ENCODE assay signal across 8 cellular contexts in the genomic region with DNA sequence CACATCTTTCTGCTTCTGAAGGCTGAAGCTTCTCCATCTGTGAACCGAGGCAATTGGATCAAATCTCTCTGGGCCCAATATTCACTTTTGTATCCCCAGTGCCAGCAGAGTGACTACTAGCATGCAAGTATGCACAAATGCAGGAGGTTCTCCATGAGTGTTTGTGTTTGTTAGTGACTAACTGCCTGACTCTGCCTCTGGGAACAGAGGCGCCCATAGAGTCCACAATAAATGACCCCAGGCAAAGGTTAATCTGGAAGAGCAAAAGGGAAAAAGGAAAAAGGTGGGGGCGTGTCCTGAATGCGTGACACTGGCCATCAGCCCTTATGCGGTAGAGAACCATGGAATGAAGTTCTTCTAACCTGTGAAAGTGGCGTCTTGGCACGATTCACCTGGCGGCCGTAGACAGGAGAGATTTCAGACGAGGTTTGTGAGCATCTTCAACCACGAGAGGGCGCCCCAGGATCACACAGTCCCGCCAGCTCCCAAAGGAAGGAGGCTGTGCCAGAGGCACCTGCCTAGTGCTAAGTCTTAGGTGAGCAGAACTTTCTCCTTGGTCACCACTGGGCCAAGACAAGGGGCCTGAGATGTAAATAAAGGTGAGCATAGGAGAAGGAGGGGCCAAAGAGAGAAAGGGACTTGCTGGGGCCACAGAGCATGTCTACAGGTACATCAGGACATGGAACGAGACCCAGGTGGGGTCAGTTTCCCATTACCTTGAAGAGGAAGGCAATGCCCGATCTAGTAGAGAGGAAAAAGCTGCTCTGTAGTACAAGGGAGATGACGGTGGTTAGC. TPM values are rescaled to one million over a fixed set of nuclear protein-coding genes. Genes with fewer than 3 reads are reported as not detected.
DNase-seq lines count a peak whose midpoint lies in the region; ATAC-seq lines count a peak whose summit lies in the region.

No MANE protein-coding gene starts in this region.

- no peak overlapping the region for H3K9ac ChIP-seq in skeletal muscle satellite cell (ENCODE audit: low read depth, low read length)

- H3K36me3 ChIP-seq in skeletal muscle satellite cell (ENCODE audit: insufficient read depth, low read length): no peaks in the 10 kb centered on the region

- ATAC-seq in HG03439 (IDR thresholded peaks at IDR 0.05; ENCODE audit: unreplicated experiment): no peak

- H3K36me3 Mint-ChIP-seq in T-helper 2 cell treated with Interferon-gamma antibody and Interleukin-4, amounts not matched to agents 5 μg/mL and 100 μg/mL, for 36 hours (ENCODE audit: low read depth): no peaks in the 10 kb centered on the region

- H3K4me3 Mint-ChIP-seq in T-helper 2 cell treated with Interferon-gamma antibody and Interleukin-4, amounts not matched to agents 5 μg/mL and 100 μg/mL, for 36 hours: no peak overlapping the region

- no peaks in the 10 kb centered on the region for H3K9me3 Mint-ChIP-seq in T-helper 2 cell treated with Interferon-gamma antibody and Interleukin-4, amounts not matched to agents 5 μg/mL and 100 μg/mL, for 36 hours

- peak overlapping the region; percentile 67 for H3K4me2 ChIP-seq in skeletal muscle satellite cell (ENCODE audit: low read length)

- H3K4me1 ChIP-seq in skeletal muscle satellite cell (ENCODE audit: control insufficient read depth, insufficient read depth, low read length): peaks cover 3% of the 10 kb centered on the region

- peaks cover 8% of the 10 kb centered on the region for H3K4me1 Mint-ChIP-seq in T-helper 2 cell treated with Interferon-gamma antibody and Interleukin-4, amounts not matched to agents 5 μg/mL and 100 μg/mL, for 36 hours (ENCODE audit: low read depth)

- no peaks in the 10 kb centered on the region for H3K9me3 ChIP-seq in skeletal muscle satellite cell (replicated peaks; ENCODE audit: low read length)

- DNase-seq in NK-92 treated with Interleukin-12 subunit alpha and Interleukin-12 subunit beta, amount 100 ng/mL, for 24 hours (lab: John Stamatoyannopoulos, UW): peak; percentile 61
- DNase-seq in NK-92 (lab: John Stamatoyannopoulos, UW; ENCODE audit: unreplicated experiment) (no peak), NCI-H146 treated with DMSO at 0.1 percent for 48 hours (lab: John Stamatoyannopoulos, UW; ENCODE audit: unreplicated experiment) (peak; percentile 29), anterior cingulate cortex (lab: John Stamatoyannopoulos, UW) (peak in 55 of 58 donors; percentile 3 to 88 (median 56)), hippocampal formation (lab: John Stamatoyannopoulos, UW) (peak; percentile 63 to 75)
- DNase-seq in T-helper 2 cell treated with Interferon-gamma antibody and Interleukin-4, amounts not matched to agents 5 μg/mL and 100 μg/mL, for 36 hours (ENCODE audit: low spot score): peak; percentile 69

- H3K4me3 ChIP-seq in skeletal muscle satellite cell (ENCODE audit: low read length): no peak overlapping the region

- peaks cover 3% of the 10 kb centered on the region for H3K27me3 Mint-ChIP-seq in T-helper 2 cell treated with Interferon-gamma antibody and Interleukin-4, amounts not matched to agents 5 μg/mL and 100 μg/mL, for 36 hours (ENCODE audit: low read depth)

- no peak overlapping the region for H3K27ac Mint-ChIP-seq in T-helper 2 cell treated with Interferon-gamma antibody and Interleukin-4, amounts not matched to agents 5 μg/mL and 100 μg/mL, for 36 hours

- H3K27me3 ChIP-seq in skeletal muscle satellite cell (ENCODE audit: control insufficient read depth, insufficient read depth, low read length): no peaks in the 10 kb centered on the region

RNA-seq across cellular contexts. Expression of gene RBPMS2, which starts 44.2 kb away (rescaled TPM):
- not detected in 2 replicates for total RNA-seq in skeletal muscle satellite cell (2012; rRNA removed)
